1 cellular context compared by ENCODE assay signal in the genomic region with DNA sequence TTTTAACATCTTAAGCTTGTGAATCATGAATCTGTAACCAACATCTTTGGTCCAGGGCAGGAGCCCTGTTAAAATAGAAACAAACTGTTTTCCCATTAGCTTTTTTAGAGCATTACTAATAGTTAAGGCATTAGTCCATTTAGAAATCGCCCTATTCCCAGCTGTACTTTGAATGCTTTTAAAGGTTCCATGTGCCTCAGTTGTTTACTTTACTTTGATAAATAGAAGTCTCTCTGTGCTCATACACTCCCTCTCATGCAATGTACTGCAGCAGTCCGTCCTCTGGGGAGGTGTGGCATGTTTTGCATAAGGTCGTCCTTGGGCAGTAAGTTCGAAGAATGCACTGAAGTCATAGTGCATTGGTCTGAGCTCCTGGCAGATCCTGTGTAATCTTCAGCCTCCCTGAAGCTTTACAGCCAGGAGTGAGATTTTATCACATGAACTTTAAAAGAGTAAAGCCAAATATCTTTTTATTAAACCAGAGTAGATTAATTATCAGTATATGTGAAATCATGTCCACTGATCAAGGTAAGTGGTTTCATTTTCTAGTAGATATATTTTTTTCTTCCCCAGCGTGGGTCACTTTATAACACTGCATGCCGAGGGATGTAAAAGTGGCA.
TF ChIP-seq lines count a peak whose summit lies in the region.

No MANE protein-coding gene starts in this region.

TF ChIP-seq in HepG2, 621 proteins besides CTCF, POLR2A, EP300 and RAD21 (continued from another document and continues in another):
- TF ChIP-seq, protein P1, sequence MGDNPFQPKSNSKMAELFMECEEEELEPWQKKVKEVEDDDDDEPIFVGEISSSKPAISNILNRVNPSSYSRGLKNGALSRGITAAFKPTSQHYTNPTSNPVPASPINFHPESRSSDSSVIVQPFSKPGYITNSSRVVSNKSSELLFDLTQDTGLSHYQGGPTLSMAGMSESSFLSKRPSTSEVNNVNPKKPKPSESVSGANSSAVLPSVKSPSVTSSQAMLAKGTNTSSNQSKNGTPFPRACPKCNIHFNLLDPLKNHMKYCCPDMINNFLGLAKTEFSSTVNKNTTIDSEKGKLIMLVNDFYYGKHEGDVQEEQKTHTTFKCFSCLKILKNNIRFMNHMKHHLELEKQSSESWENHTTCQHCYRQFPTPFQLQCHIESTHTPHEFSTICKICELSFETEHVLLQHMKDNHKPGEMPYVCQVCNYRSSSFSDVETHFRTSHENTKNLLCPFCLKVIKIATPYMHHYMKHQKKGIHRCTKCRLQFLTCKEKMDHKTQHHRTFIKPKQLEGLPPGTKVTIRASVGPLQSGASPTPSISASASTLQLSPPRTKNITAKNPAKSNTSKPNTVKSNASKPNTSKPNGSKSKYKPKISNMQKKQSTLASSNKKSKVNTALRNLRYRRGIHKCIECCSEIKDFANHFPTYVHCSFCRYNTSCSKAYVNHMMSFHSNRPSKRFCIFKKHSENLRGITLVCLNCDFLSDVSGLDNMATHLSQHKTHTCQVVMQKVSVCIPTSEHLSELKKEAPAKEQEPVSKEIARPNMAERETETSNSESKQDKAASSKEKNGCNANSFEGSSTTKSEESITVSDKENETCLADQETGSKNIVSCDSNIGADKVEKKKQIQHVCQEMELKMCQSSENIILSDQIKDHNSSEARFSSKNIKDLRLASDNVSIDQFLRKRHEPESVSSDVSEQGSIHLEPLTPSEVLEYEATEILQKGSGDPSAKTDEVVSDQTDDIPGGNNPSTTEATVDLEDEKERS (CRISPR knock-in tag; IDR thresholded peaks at IDR 0.05): no peak
- TF ChIP-seq, protein P2, sequence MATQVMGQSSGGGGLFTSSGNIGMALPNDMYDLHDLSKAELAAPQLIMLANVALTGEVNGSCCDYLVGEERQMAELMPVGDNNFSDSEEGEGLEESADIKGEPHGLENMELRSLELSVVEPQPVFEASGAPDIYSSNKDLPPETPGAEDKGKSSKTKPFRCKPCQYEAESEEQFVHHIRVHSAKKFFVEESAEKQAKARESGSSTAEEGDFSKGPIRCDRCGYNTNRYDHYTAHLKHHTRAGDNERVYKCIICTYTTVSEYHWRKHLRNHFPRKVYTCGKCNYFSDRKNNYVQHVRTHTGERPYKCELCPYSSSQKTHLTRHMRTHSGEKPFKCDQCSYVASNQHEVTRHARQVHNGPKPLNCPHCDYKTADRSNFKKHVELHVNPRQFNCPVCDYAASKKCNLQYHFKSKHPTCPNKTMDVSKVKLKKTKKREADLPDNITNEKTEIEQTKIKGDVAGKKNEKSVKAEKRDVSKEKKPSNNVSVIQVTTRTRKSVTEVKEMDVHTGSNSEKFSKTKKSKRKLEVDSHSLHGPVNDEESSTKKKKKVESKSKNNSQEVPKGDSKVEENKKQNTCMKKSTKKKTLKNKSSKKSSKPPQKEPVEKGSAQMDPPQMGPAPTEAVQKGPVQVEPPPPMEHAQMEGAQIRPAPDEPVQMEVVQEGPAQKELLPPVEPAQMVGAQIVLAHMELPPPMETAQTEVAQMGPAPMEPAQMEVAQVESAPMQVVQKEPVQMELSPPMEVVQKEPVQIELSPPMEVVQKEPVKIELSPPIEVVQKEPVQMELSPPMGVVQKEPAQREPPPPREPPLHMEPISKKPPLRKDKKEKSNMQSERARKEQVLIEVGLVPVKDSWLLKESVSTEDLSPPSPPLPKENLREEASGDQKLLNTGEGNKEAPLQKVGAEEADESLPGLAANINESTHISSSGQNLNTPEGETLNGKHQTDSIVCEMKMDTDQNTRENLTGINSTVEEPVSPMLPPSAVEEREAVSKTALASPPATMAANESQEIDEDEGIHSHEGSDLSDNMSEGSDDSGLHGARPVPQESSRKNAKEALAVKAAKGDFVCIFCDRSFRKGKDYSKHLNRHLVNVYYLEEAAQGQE (IDR thresholded peaks at IDR 0.05; ENCODE audit: borderline replicate concordance in 1 of 2, low read depth in 1 of 2, low read length in 2 of 2): peak in 1 of 2 experiments; percentile 38; a peak in 1 of 4 replicates
- TF ChIP-seq FOXK2 (IDR thresholded peaks at IDR 0.05) (peak; percentile 87), ZNF572 (CRISPR knock-in tag; IDR thresholded peaks at IDR 0.05) (no peak), ZNF879 (CRISPR knock-in tag; IDR thresholded peaks at IDR 0.05) (no peak), ZNF296 (CRISPR knock-in tag; conservative IDR thresholded peaks at IDR 0.05) (no peak), NRL (CRISPR knock-in tag; IDR thresholded peaks at IDR 0.05; ENCODE audit: borderline replicate concordance) (no peak), ZSCAN21 (CRISPR knock-in tag; IDR thresholded peaks at IDR 0.05; ENCODE audit: borderline replicate concordance) (0 out of 2 replicates have a peak, but pooled peaks have one; percentile 31), FOXA3 (CRISPR knock-in tag; IDR thresholded peaks at IDR 0.05) (peak; percentile 96), ZNF550 (CRISPR knock-in tag; IDR thresholded peaks at IDR 0.05; ENCODE audit: borderline replicate concordance) (no peak), ZNF564 (CRISPR knock-in tag; IDR thresholded peaks at IDR 0.05) (no peak), GABPA (IDR thresholded peaks at IDR 0.05; ENCODE audit: low read depth, low read length) (no peak), GABPA (CRISPR knock-in tag; IDR thresholded peaks at IDR 0.05; ENCODE audit: low read depth) (0 out of 2 replicates have a peak, but pooled peaks have one; percentile 6), ZFP1 (CRISPR knock-in tag; IDR thresholded peaks at IDR 0.05) (0 out of 2 replicates have a peak, but pooled peaks have one; percentile 33), HDAC1 (CRISPR knock-in tag; IDR thresholded peaks at IDR 0.05) (peak; percentile 66), MEIS2 (CRISPR knock-in tag; IDR thresholded peaks at IDR 0.05) (no peak), FOXK1 (CRISPR knock-in tag; IDR thresholded peaks at IDR 0.05; ENCODE audit: borderline replicate concordance, low read depth) (peak; percentile 90), SOX13 (IDR thresholded peaks at IDR 0.05) (no peak), SOX13 (CRISPR knock-in tag; conservative IDR thresholded peaks at IDR 0.05 in 1 of 2, IDR thresholded peaks at IDR 0.05 in 1 of 2) (peak in 1 of 2 experiments; percentile 87; a peak in 2 of 4 replicates), ZNF775 (CRISPR knock-in tag; IDR thresholded peaks at IDR 0.05; ENCODE audit: borderline replicate concordance) (no peak), MIER3 (CRISPR knock-in tag; IDR thresholded peaks at IDR 0.05; ENCODE audit: borderline replicate concordance) (peak; percentile 46; the same call in 1 of the 2 replicates), DR1 (CRISPR knock-in tag; IDR thresholded peaks at IDR 0.05) (no peak), FOSL2 (CRISPR knock-in tag; IDR thresholded peaks at IDR 0.05) (peak; percentile 78), XRCC5 (optimal IDR thresholded peaks at IDR 0.05; ENCODE audit: low read length) (peak; percentile 35), CHD4 (IDR thresholded peaks at IDR 0.05; ENCODE audit: borderline replicate concordance, low read length) (no peak), EHMT2 (IDR thresholded peaks at IDR 0.05; ENCODE audit: borderline replicate concordance, low read depth, low read length) (no peak)
- TF ChIP-seq, protein P3, sequence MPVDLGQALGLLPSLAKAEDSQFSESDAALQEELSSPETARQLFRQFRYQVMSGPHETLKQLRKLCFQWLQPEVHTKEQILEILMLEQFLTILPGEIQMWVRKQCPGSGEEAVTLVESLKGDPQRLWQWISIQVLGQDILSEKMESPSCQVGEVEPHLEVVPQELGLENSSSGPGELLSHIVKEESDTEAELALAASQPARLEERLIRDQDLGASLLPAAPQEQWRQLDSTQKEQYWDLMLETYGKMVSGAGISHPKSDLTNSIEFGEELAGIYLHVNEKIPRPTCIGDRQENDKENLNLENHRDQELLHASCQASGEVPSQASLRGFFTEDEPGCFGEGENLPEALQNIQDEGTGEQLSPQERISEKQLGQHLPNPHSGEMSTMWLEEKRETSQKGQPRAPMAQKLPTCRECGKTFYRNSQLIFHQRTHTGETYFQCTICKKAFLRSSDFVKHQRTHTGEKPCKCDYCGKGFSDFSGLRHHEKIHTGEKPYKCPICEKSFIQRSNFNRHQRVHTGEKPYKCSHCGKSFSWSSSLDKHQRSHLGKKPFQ (CRISPR knock-in tag; IDR thresholded peaks at IDR 0.05; ENCODE audit: insufficient replicate concordance): peak; percentile 36
- TF ChIP-seq, protein P4, sequence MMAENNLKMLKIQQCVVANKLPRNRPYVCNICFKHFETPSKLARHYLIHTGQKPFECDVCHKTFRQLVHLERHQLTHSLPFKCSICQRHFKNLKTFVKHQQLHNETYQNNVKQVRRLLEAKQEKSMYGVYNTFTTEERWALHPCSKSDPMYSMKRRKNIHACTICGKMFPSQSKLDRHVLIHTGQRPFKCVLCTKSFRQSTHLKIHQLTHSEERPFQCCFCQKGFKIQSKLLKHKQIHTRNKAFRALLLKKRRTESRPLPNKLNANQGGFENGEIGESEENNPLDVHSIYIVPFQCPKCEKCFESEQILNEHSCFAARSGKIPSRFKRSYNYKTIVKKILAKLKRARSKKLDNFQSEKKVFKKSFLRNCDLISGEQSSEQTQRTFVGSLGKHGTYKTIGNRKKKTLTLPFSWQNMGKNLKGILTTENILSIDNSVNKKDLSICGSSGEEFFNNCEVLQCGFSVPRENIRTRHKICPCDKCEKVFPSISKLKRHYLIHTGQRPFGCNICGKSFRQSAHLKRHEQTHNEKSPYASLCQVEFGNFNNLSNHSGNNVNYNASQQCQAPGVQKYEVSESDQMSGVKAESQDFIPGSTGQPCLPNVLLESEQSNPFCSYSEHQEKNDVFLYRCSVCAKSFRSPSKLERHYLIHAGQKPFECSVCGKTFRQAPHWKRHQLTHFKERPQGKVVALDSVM (CRISPR knock-in tag; IDR thresholded peaks at IDR 0.05): 0 out of 2 replicates have a peak, but pooled peaks have one; percentile 23
- TF ChIP-seq, protein P5, sequence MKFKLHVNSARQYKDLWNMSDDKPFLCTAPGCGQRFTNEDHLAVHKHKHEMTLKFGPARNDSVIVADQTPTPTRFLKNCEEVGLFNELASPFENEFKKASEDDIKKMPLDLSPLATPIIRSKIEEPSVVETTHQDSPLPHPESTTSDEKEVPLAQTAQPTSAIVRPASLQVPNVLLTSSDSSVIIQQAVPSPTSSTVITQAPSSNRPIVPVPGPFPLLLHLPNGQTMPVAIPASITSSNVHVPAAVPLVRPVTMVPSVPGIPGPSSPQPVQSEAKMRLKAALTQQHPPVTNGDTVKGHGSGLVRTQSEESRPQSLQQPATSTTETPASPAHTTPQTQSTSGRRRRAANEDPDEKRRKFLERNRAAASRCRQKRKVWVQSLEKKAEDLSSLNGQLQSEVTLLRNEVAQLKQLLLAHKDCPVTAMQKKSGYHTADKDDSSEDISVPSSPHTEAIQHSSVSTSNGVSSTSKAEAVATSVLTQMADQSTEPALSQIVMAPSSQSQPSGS (CRISPR knock-in tag; IDR thresholded peaks at IDR 0.05): peak; percentile 74; the same call in 1 of the 2 replicates
- TF ChIP-seq, protein P6, sequence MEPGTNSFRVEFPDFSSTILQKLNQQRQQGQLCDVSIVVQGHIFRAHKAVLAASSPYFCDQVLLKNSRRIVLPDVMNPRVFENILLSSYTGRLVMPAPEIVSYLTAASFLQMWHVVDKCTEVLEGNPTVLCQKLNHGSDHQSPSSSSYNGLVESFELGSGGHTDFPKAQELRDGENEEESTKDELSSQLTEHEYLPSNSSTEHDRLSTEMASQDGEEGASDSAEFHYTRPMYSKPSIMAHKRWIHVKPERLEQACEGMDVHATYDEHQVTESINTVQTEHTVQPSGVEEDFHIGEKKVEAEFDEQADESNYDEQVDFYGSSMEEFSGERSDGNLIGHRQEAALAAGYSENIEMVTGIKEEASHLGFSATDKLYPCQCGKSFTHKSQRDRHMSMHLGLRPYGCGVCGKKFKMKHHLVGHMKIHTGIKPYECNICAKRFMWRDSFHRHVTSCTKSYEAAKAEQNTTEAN (CRISPR knock-in tag; conservative IDR thresholded peaks at IDR 0.05): 0 out of 2 replicates have a peak, but pooled peaks have one; percentile 32
- TF ChIP-seq, protein P7, sequence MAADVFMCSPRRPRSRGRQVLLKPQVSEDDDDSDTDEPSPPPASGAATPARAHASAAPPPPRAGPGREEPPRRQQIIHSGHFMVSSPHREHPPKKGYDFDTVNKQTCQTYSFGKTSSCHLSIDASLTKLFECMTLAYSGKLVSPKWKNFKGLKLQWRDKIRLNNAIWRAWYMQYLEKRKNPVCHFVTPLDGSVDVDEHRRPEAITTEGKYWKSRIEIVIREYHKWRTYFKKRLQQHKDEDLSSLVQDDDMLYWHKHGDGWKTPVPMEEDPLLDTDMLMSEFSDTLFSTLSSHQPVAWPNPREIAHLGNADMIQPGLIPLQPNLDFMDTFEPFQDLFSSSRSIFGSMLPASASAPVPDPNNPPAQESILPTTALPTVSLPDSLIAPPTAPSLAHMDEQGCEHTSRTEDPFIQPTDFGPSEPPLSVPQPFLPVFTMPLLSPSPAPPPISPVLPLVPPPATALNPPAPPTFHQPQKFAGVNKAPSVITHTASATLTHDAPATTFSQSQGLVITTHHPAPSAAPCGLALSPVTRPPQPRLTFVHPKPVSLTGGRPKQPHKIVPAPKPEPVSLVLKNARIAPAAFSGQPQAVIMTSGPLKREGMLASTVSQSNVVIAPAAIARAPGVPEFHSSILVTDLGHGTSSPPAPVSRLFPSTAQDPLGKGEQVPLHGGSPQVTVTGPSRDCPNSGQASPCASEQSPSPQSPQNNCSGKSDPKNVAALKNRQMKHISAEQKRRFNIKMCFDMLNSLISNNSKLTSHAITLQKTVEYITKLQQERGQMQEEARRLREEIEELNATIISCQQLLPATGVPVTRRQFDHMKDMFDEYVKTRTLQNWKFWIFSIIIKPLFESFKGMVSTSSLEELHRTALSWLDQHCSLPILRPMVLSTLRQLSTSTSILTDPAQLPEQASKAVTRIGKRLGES (CRISPR knock-in tag; IDR thresholded peaks at IDR 0.05; ENCODE audit: borderline replicate concordance): no peak
- TF ChIP-seq, protein P8, sequence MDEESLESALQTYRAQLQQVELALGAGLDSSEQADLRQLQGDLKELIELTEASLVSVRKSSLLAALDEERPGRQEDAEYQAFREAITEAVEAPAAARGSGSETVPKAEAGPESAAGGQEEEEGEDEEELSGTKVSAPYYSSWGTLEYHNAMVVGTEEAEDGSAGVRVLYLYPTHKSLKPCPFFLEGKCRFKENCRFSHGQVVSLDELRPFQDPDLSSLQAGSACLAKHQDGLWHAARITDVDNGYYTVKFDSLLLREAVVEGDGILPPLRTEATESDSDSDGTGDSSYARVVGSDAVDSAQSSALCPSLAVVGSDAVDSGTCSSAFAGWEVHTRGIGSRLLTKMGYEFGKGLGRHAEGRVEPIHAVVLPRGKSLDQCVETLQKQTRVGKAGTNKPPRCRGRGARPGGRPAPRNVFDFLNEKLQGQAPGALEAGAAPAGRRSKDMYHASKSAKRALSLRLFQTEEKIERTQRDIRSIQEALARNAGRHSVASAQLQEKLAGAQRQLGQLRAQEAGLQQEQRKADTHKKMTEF (CRISPR knock-in tag; IDR thresholded peaks at IDR 0.05): peak; percentile 58
- TF ChIP-seq, protein P9, sequence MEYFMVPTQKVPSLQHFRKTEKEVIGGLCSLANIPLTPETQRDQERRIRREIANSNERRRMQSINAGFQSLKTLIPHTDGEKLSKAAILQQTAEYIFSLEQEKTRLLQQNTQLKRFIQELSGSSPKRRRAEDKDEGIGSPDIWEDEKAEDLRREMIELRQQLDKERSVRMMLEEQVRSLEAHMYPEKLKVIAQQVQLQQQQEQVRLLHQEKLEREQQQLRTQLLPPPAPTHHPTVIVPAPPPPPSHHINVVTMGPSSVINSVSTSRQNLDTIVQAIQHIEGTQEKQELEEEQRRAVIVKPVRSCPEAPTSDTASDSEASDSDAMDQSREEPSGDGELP (IDR thresholded peaks at IDR 0.05; ENCODE audit: borderline replicate concordance, low read depth): peak; percentile 65; the same call in 1 of the 2 replicates
- TF ChIP-seq, protein P10, sequence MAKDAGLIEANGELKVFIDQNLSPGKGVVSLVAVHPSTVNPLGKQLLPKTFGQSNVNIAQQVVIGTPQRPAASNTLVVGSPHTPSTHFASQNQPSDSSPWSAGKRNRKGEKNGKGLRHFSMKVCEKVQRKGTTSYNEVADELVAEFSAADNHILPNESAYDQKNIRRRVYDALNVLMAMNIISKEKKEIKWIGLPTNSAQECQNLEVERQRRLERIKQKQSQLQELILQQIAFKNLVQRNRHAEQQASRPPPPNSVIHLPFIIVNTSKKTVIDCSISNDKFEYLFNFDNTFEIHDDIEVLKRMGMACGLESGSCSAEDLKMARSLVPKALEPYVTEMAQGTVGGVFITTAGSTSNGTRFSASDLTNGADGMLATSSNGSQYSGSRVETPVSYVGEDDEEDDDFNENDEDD (CRISPR knock-in tag; IDR thresholded peaks at IDR 0.05; ENCODE audit: borderline replicate concordance): peak; percentile 35; the same call in 1 of the 2 replicates
